Comparison of ENCODE assay signal across 10 cellular contexts in the genomic region with DNA sequence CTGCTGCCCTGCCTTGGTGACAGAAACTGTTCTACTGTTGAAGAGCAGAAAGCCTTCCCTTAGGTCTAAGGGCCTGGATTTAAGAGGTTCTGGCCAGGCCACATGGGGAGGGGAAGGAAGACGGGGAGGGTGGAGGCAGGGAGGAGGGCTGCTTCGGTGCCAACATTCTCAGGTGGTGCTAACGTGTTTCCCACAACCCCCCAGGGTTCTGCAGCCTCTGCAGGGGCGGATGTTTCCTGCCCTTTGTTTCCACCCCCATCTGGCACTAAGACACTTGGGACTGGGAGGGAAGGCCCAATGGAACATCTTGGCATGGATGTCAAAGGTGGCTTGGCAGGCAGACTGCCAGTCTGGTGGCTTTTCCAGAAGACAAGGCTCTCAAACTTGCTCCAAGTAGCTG. TPM values are rescaled to one million over a fixed set of nuclear protein-coding genes. Genes with fewer than 3 reads are reported as not detected.
A peak's percentile ranks its signal among the peaks of the same experiment; 100 is the strongest.
DNase-seq lines count a peak whose midpoint lies in the region; ATAC-seq, FAIRE-seq and TF ChIP-seq lines count a peak whose summit lies in the region.
"Had no signal": no experiment of that assay in that cellular context is flagged by ENCODE, and none has a peak within 500 bp of the region (broad histone marks: within the 10 kb centered on the region; RNA-seq: fewer than 3 reads in every experiment).

No MANE protein-coding gene starts in this region.

- H3K36me3 Mint-ChIP-seq in astrocyte (ENCODE audit: low read depth, unreplicated experiment): peaks cover 36% of the 10 kb centered on the region

- no peak; the same call in 1 of the 2 replicates for TF ChIP-seq POLR2A in IMR-90 (IDR thresholded peaks at IDR 0.05; ENCODE audit: low read depth, low read length)

- peak overlapping the region; percentile 93; the same call in 2 of the 3 replicates for H2BK15ac ChIP-seq in IMR-90 (ENCODE audit: low read depth, low read length)

- H2BK120ac ChIP-seq in IMR-90 (ENCODE audit: low read depth, low read length): peak overlapping the region; percentile 99

- H3K4ac ChIP-seq in IMR-90 (ENCODE audit: low read depth, low read length): peak overlapping the region; percentile 95

- H3K9me1 ChIP-seq in IMR-90 (ENCODE audit: insufficient read depth, low read length): peaks cover 55% of the 10 kb centered on the region

- no peak for TF ChIP-seq CTCF in IMR-90 (conservative IDR thresholded peaks at IDR 0.05; ENCODE audit: low read depth, low read length)
- no peak for TF ChIP-seq CTCF in astrocyte (IDR thresholded peaks at IDR 0.05; ENCODE audit: insufficient read depth, low read depth, low read length)
- TF ChIP-seq CTCF in left lung (IDR thresholded peaks at IDR 0.05): no peak

- H4K91ac ChIP-seq in IMR-90 (ENCODE audit: insufficient read depth, low read depth, low read length): peak overlapping the region; percentile 97

- H3K36me3 ChIP-seq in IMR-90 (ENCODE audit: control insufficient read depth, insufficient read depth, low read length) (peaks cover 30% of the 10 kb centered on the region), astrocyte (ENCODE audit: insufficient read depth, low read length) (no peaks in the 10 kb centered on the region), left lung (peaks cover 0 to 48% of the 10 kb centered on the region in 2 donors)

- in situ Hi-C loops in IMR-90 (cut with MboI; ENCODE audit: low sequenced_read_pairs): loop anchor here (5.0 to 10.0 kb wide), 2 partner anchors 107 to 180 kb away; no protein-coding TSS in a partner anchor

- no peaks in the 10 kb centered on the region for H3K9me3 ChIP-seq in IMR-90 (ENCODE audit: control insufficient read depth, insufficient read depth, low read length)
- H3K9me3 ChIP-seq in astrocyte (ENCODE audit: insufficient read depth, low read depth, low read length): no peaks in the 10 kb centered on the region
- no peaks in the 10 kb centered on the region for H3K9me3 ChIP-seq in left lung

- no peak for TF ChIP-seq RAD21 in IMR-90 (IDR thresholded peaks at IDR 0.05; ENCODE audit: low read length)

- POLR2A ChIA-PET in IMR-90 (lab: Charles Lee; ENCODE audit: unreplicated experiment): no interaction called here

- peaks cover 72% of the 10 kb centered on the region for H3K4me1 Mint-ChIP-seq in astrocyte (ENCODE audit: low read depth, unreplicated experiment)

- DNase-seq in IMR-90 (peak; percentile 56), astrocyte (ENCODE audit: low read depth) (peak; percentile 82), left lung (no peak), substantia nigra (lab: John Stamatoyannopoulos, UW) (peak in 1 of 49 donors; percentile 65), NCI-H2227 treated with DMSO at 0.1 percent for 48 hours (lab: John Stamatoyannopoulos, UW) (no peak), MV-4-11 (lab: John Stamatoyannopoulos, UW) (no peak)

- WGBS in IMR-90 (ENCODE audit: extremely low coverage in 2 of 2, insufficient read length in 1 of 2), 2 experiments: no CpG with 5 or more reads among the region's 4 CpGs

- peak overlapping the region; percentile 63; the same call in 1 of the 2 replicates for H3K56ac ChIP-seq in IMR-90 (ENCODE audit: extremely low read depth, insufficient read depth, low read length)

- peak overlapping the region; percentile 93 for H3K23ac ChIP-seq in IMR-90 (ENCODE audit: low read depth, low read length)

- no peaks in the 10 kb centered on the region for H4K20me1 ChIP-seq in IMR-90 (ENCODE audit: insufficient read depth, low read length)
- no peaks in the 10 kb centered on the region for H4K20me1 ChIP-seq in astrocyte (ENCODE audit: insufficient read depth, low read length)

- dilution Hi-C loops in IMR-90 (cut with HindIII; ENCODE audit: low sequenced_read_pairs, unreplicated experiment): no loop called here

- H3K4me3 ChIP-seq in IMR-90 (ENCODE audit: insufficient read depth, low read depth, low read length): no peak overlapping the region
- peak overlapping the region; percentile 7 for H3K4me3 ChIP-seq in astrocyte (ENCODE audit: insufficient read depth, low read depth, low read length)
- no peak overlapping the region for H3K4me3 ChIP-seq in left lung
- H3K4me3 ChIP-seq: cardiac muscle cell had no signal

- no peak for FAIRE-seq in astrocyte (lab: Jason Lieb, UNC)

- H3K4me1 ChIP-seq in IMR-90 (ENCODE audit: control insufficient read depth, insufficient read depth, low read length) (peaks cover 76% of the 10 kb centered on the region), astrocyte (ENCODE audit: insufficient read depth, low read length) (peaks cover 92% of the 10 kb centered on the region), left lung (peaks cover 16 to 64% of the 10 kb centered on the region in 2 donors)

- H2BK5ac ChIP-seq in IMR-90 (ENCODE audit: low read depth, low read length, poor library complexity, severe bottlenecking): peak overlapping the region; percentile 98

- intact Hi-C loops in IMR-90 (cut with micrococcal nuclease): loop anchor here (2.0 kb wide), 1 partner anchor 107 kb away; no protein-coding TSS in a partner anchor
- intact Hi-C loops in left lung (cut with DNase I): no loop called here

- no TSS peak for BruUV-seq in IMR-90 (replicated peaks; lab: Mats Ljungman, UMichigan)

- H3K27ac ChIP-seq in IMR-90 (ENCODE audit: insufficient read depth, low read length) (peak overlapping the region; percentile 92), astrocyte (ENCODE audit: low read depth, low read length) (peak overlapping the region; percentile 99), left lung (peak overlapping the region; percentile 45 to 71), substantia nigra (ENCODE audit: low read depth, low read length, poor library complexity, severe bottlenecking) (peak overlapping the region; percentile 11)

- H2BK20ac ChIP-seq in IMR-90 (ENCODE audit: low read depth, low read length): peak overlapping the region; percentile 90

- peak overlapping the region; percentile 65 for H3K18ac ChIP-seq in IMR-90 (ENCODE audit: low read depth, low read length)

- H3K79me2 ChIP-seq in astrocyte (ENCODE audit: insufficient read depth, low read length): peaks cover 24% of the 10 kb centered on the region

- ATAC-seq in IMR-90 (ENCODE audit: low read depth) (no peak), left lung (no peak), GM18861 (IDR thresholded peaks at IDR 0.05; ENCODE audit: unreplicated experiment) (no peak), GM18502 (IDR thresholded peaks at IDR 0.05; ENCODE audit: poor library complexity, unreplicated experiment) (no peak)

- H2AK9ac ChIP-seq in IMR-90 (replicated peaks; ENCODE audit: low read depth, low read length, poor library complexity): peak overlapping the region; percentile 85

- H4K8ac ChIP-seq in IMR-90 (ENCODE audit: low read depth in 2 of 2, low read length in 2 of 2): peak overlapping the region; percentile 92 to 99

- peak overlapping the region; percentile 89 for H3K27ac Mint-ChIP-seq in astrocyte (ENCODE audit: unreplicated experiment)
- H3K27ac Mint-ChIP-seq: stimulated activated naive CD8-positive, alpha-beta T cell treated with anti-CD3 and anti-CD28 coated beads, Interleukin-15, Interleukin-2, amounts not matched to agents 100 ng/mL and 50 ng/mL, for 24 hours had no signal

- H2AK5ac ChIP-seq in IMR-90 (ENCODE audit: low read depth, low read length): peak overlapping the region; percentile 98

- no peaks in the 10 kb centered on the region for H3K27me3 ChIP-seq in IMR-90 (ENCODE audit: control insufficient read depth, insufficient read depth, low read length)
- H3K27me3 ChIP-seq in astrocyte (ENCODE audit: insufficient read depth, low read length): no peaks in the 10 kb centered on the region
- H3K27me3 ChIP-seq in left lung: no peaks in the 10 kb centered on the region
- H3K27me3 ChIP-seq: cardiac muscle cell had no signal

- H3K79me1 ChIP-seq in IMR-90 (ENCODE audit: low read depth in 1 of 2, low read length in 2 of 2): peaks cover 33 to 83% of the 10 kb centered on the region in 2 experiments

- CTCF ChIA-PET in IMR-90 (lab: Yijun Ruan, JAX): interaction anchor here (1.0 to 2.2 kb wide), 3 partner anchors 9 to 173 kb away, joined by 3 to 6 read pairs (median 5); a partner anchor contains a TSS

- H3K4me3 Mint-ChIP-seq in astrocyte (ENCODE audit: unreplicated experiment): no peak overlapping the region
- H3K4me3 Mint-ChIP-seq: stimulated activated naive CD8-positive, alpha-beta T cell treated with anti-CD3 and anti-CD28 coated beads, Interleukin-15, Interleukin-2, amounts not matched to agents 100 ng/mL and 50 ng/mL, for 24 hours had no signal

- no peaks in the 10 kb centered on the region for H3K9me3 Mint-ChIP-seq in astrocyte (ENCODE audit: unreplicated experiment)
- H3K9me3 Mint-ChIP-seq: stimulated activated naive CD8-positive, alpha-beta T cell treated with anti-CD3 and anti-CD28 coated beads, Interleukin-15, Interleukin-2, amounts not matched to agents 100 ng/mL and 50 ng/mL, for 24 hours had no signal

- H3K9ac ChIP-seq in IMR-90 (ENCODE audit: low read depth, low read length) (peak overlapping the region; percentile 62; the same call in 1 of the 2 replicates), astrocyte (ENCODE audit: low read length) (peak overlapping the region; percentile 93)

- no peaks in the 10 kb centered on the region for H3K27me3 Mint-ChIP-seq in astrocyte (ENCODE audit: low read depth, unreplicated experiment)
- H3K27me3 Mint-ChIP-seq: stimulated activated naive CD8-positive, alpha-beta T cell treated with anti-CD3 and anti-CD28 coated beads, Interleukin-15, Interleukin-2, amounts not matched to agents 100 ng/mL and 50 ng/mL, for 24 hours had no signal

- H3K4me2 ChIP-seq in IMR-90 (ENCODE audit: low read depth, low read length): no peak overlapping the region
- peak overlapping the region; percentile 52 for H3K4me2 ChIP-seq in astrocyte (ENCODE audit: low read length)

- H3K14ac ChIP-seq in IMR-90 (replicated peaks; ENCODE audit: low read depth, low read length): peak overlapping the region; percentile 90

- H2AFZ ChIP-seq in IMR-90 (replicated peaks; ENCODE audit: low read length, poor library complexity): peak overlapping the region; percentile 5
- H2AFZ ChIP-seq in astrocyte (ENCODE audit: low read depth, low read length): no peak overlapping the region

- peak overlapping the region; percentile 94; the same call in 1 of the 2 replicates for H4K5ac ChIP-seq in IMR-90 (ENCODE audit: low read depth, low read length)

RNA-seq across cellular contexts. Expression of a gene that starts 12.7 kb away (rescaled TPM):
- 10.0 and 10.4 TPM in 2 replicates for total RNA-seq in IMR-90 (2012; rRNA removed)
- polyA plus RNA-seq in IMR-90 (2012; rRNA removed): 23.0 and 30.9 TPM in 2 replicates
- polyA plus RNA-seq in IMR-90 (2012; cell fraction: cytosol; rRNA removed): 17.8 and 60.2 TPM in 2 replicates
- polyA plus RNA-seq in IMR-90 (2012; cell fraction: nucleus; rRNA removed; ENCODE audit: low replicate concordance): 69.0 and 122 TPM in 2 replicates
- 9.0 and 14.5 TPM in 2 replicates for total RNA-seq in astrocyte
- 10 to 100 TPM; 25.5 to 28.2 TPM for total RNA-seq in left lung

RNA-seq across cellular contexts. Expression of a gene that starts 25.7 kb away (rescaled TPM):
- total RNA-seq in IMR-90 (2012; rRNA removed) (38.7 and 42.2 TPM in 2 replicates), astrocyte (32.8 and 36.8 TPM in 2 replicates), left lung (10 to 100 TPM; 26.1 to 28.7 TPM)
- polyA plus RNA-seq in IMR-90 (2012; rRNA removed): 46.9 and 52.6 TPM in 2 replicates
- 40.4 and 50.0 TPM in 2 replicates for polyA plus RNA-seq in IMR-90 (2012; cell fraction: cytosol; rRNA removed)
- 23.2 and 26.2 TPM in 2 replicates for polyA plus RNA-seq in IMR-90 (2012; cell fraction: nucleus; rRNA removed; ENCODE audit: low replicate concordance)

RNA-seq across cellular contexts. Expression of a gene that starts 37.6 kb away (rescaled TPM):
- total RNA-seq in IMR-90 (2012; rRNA removed) (20.6 and 24.4 TPM in 2 replicates), astrocyte (25.8 and 26.7 TPM in 2 replicates), left lung (10 to 100 TPM; 30.7 to 36.0 TPM)
- polyA plus RNA-seq in IMR-90 (2012; rRNA removed): 49.9 and 51.9 TPM in 2 replicates
- 31.8 and 38.7 TPM in 2 replicates for polyA plus RNA-seq in IMR-90 (2012; cell fraction: cytosol; rRNA removed)
- 153 and 299 TPM in 2 replicates for polyA plus RNA-seq in IMR-90 (2012; cell fraction: nucleus; rRNA removed; ENCODE audit: low replicate concordance)

RNA-seq across cellular contexts. Expression of a gene that starts 42.4 kb away (rescaled TPM):
- under 0.01 TPM in 2 replicates for total RNA-seq in IMR-90 (2012; rRNA removed)
- polyA plus RNA-seq in IMR-90 (2012; rRNA removed): 0.03 and 0.04 TPM in 2 replicates
- 0.07 TPM in 1 of 2 replicates, not detected in the other for polyA plus RNA-seq in IMR-90 (2012; cell fraction: cytosol; rRNA removed)
- polyA plus RNA-seq in IMR-90 (2012; cell fraction: nucleus; rRNA removed; ENCODE audit: low replicate concordance): 0.03 TPM in 1 of 2 replicates, not detected in the other
- total RNA-seq in astrocyte: 0.65 and 0.77 TPM in 2 replicates
- total RNA-seq in left lung: 1 to 10 TPM; 2.7 to 5.1 TPM

Comparison
In these comparisons a context has a peak if more than half of its experiments do, and no peak if none do; other contexts are left out.
1. DNase-seq: peak in IMR-90 (single experiment) and astrocyte (single experiment); none in left lung (0 of 2), NCI-H2227 treated with DMSO at 0.1 percent for 48 hours (single experiment) and MV-4-11 (single experiment).
2. H3K27ac ChIP-seq: peak in every context shown above with its lines; median percentile 99 in astrocyte; 92 in IMR-90; 58 in left lung; 11 in substantia nigra.